In the genomic region with DNA sequence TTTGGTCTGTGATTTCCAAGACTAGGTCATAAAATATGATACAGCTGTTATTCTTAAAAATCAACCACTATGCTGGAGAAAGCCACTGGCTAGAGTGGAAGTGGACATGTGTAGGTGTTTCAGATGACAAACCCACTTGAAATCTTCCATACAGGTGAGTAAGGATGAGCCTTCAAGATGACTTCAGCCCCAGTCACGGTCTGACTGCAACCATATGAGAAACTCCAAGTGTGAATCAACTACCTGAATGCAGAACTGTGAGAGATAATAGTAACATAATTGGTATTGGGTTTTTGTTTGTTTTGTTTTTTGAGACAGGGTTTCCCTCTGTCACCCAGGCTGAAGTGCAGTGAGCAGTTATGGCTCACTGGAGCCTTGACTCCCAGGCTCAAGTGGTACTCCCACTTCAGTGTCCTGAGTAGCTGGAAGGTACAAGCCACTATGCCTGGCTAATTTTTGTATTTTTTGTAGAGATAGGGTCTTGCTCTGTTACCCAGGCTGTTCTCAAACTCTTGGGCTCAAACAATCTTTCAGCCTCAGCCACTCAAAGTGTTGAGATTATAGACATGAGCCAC, we compare ENCODE assay signal across 24 cellular contexts.
"Had no signal": no experiment of that assay in that cellular context is flagged by ENCODE, and none has a peak within 500 bp of the region (broad histone marks: within the 10 kb centered on the region; RNA-seq: fewer than 3 reads in every experiment).

No MANE protein-coding gene starts in this region.

- DNase-seq: effector CD4-positive, alpha-beta T cell; endodermal cell; glutamatergic neuron; islet precursor cell; left ventricle myocardium inferior; lower lobe of right lung; mesenchymal stem cell; midbrain; nucleus accumbens; ovary; sigmoid colon; stimulated activated CD4-positive, alpha-beta T cell treated with anti-CD3 and anti-CD28 coated beads, Interleukin-2, amount 100 ng/mL, for 24 hours; stimulated activated CD4-positive, alpha-beta T cell treated with anti-CD3 and anti-CD28 coated beads, Interleukin-4, amount 100 ng/mL, for 4 hours; stimulated activated naive B cell treated with anti-CD40 and anti-IgM and Interleukin-4, amounts not matched to agents 10 μg/mL and 1 μg/mL and 100 μg/mL, for 72 hours; stimulated activated naive CD8-positive, alpha-beta T cell treated with anti-CD3 and anti-CD28 coated beads, Interleukin-15, amount 100 ng/mL, for 72 hours; testis; transverse colon had no signal

- H3K4me3 ChIP-seq: coronary artery, esophagus muscularis mucosa, gastroesophageal sphincter, left ventricle myocardium inferior, lower lobe of right lung, neural progenitor cell, ovary, right atrium auricular region, sigmoid colon, skin epidermis, testis, transverse colon had no signal

- ATAC-seq: gastroesophageal sphincter; lower lobe of right lung; natural killer cell treated with Interleukin-12 subunit alpha and Interleukin-12 subunit beta and Interleukin-15 and Interleukin-18, amount 100 ng/mL, for 72 hours; stimulated activated naive B cell treated with anti-CD40 and anti-IgM and Interleukin-4, amounts not matched to agents 10 μg/mL and 1 μg/mL and 100 μg/mL, for 72 hours; stimulated activated naive CD8-positive, alpha-beta T cell treated with anti-CD3 and anti-CD28 coated beads, Interleukin-15, amount 100 ng/mL, for 72 hours had no signal
